Comparison of ENCODE assay signal across 8 cellular contexts in genomic region chr9:91162784-91163440, GRCh38.
DNase-seq lines count a peak whose midpoint lies in the region; ATAC-seq, FAIRE-seq and TF ChIP-seq lines count a peak whose summit lies in the region.
"Had no signal": no experiment of that assay in that cellular context is flagged by ENCODE, and none has a peak within 500 bp of the region (broad histone marks: within the 10 kb centered on the region; RNA-seq: fewer than 3 reads in every experiment).

No MANE protein-coding gene starts in this region.

- peaks cover 32% of the 10 kb centered on the region for H3K4me1 Mint-ChIP-seq in GM23338

- no peak for FAIRE-seq in HTR-8/SVneo (lab: Jason Lieb, UNC)

- H2AFZ ChIP-seq in GM23338: no peak overlapping the region

- no peaks in the 10 kb centered on the region for H3K9me3 Mint-ChIP-seq in GM23338

- H3K79me2 ChIP-seq in GM23338 (replicated peaks; ENCODE audit: insufficient read depth): no peaks in the 10 kb centered on the region

- no peak overlapping the region for H3K4me3 ChIP-seq in GM23338

- peaks cover 7% of the 10 kb centered on the region for H3K27me3 Mint-ChIP-seq in GM23338 (ENCODE audit: insufficient read depth, low read depth, poor library complexity)

- no peaks in the 10 kb centered on the region for H3K27me3 ChIP-seq in GM23338 (ENCODE audit: insufficient read depth)

- no peaks in the 10 kb centered on the region for H3K36me3 ChIP-seq in GM23338 (ENCODE audit: insufficient read depth)
- H3K36me3 ChIP-seq: neutrophil had no signal

- no peaks in the 10 kb centered on the region for H3K36me3 Mint-ChIP-seq in GM23338 (ENCODE audit: low read depth)

- no peak for TF ChIP-seq CTCF in GM23338 (conservative IDR thresholded peaks at IDR 0.05; ENCODE audit: low read depth in 2 of 2)

- DNase-seq in GM23338 (ENCODE audit: low spot score): no peak
- peak; percentile 92 for DNase-seq in MV-4-11 (lab: John Stamatoyannopoulos, UW)
- peak; percentile 81 for DNase-seq in medulla oblongata (ENCODE audit: extremely low spot score)
- DNase-seq in HTR-8/SVneo (ENCODE audit: insufficient read length, low spot score): no peak
- no peak for DNase-seq in iPS-NIHi7 (ENCODE audit: extremely low spot score)

- H3F3A ChIP-seq in GM23338 (replicated peaks; ENCODE audit: low read depth): no peaks in the 10 kb centered on the region

- no peak overlapping the region for H3K27ac ChIP-seq in GM23338 (ENCODE audit: low read depth)
- H3K27ac ChIP-seq in angular gyrus (ENCODE audit: low read depth, low read length): peak overlapping the region; percentile 65
- H3K27ac ChIP-seq: neutrophil had no signal

- peak overlapping the region; percentile 9; the same call in 1 of the 2 replicates for H3K27ac Mint-ChIP-seq in GM23338

- H3K4me3 Mint-ChIP-seq in GM23338: no peak overlapping the region

- no peaks in the 10 kb centered on the region for H3K9me2 ChIP-seq in GM23338 (ENCODE audit: insufficient read depth)

- no peaks in the 10 kb centered on the region for H4K20me1 ChIP-seq in GM23338 (replicated peaks; ENCODE audit: insufficient read depth)

- H3K4me2 ChIP-seq in GM23338: no peak overlapping the region

- H3K4me1 ChIP-seq in GM23338 (ENCODE audit: insufficient read depth): peaks cover 7% of the 10 kb centered on the region; the same call in 1 of the 2 replicates

- ATAC-seq in GM18508 (IDR thresholded peaks at IDR 0.05; ENCODE audit: insufficient read depth, unreplicated experiment) (peak; percentile 70), GM23338 (no peak)

TF ChIP-seq in GM23338, 12 proteins besides CTCF, POLR2A, EP300 and RAD21:
- TF ChIP-seq STAT1 (IDR thresholded peaks at IDR 0.05; ENCODE audit: unreplicated experiment): no peak
- TF ChIP-seq CREB1 (CRISPR knock-in tag; IDR thresholded peaks at IDR 0.05; ENCODE audit: low read depth): no peak
- TF ChIP-seq EZH2 (IDR thresholded peaks at IDR 0.05; ENCODE audit: low read depth, unreplicated experiment): no peak

Comparison
In these comparisons a context has a peak if more than half of its experiments do, and no peak if none do; other contexts are left out.
1. DNase-seq: peak in MV-4-11 (single experiment) and medulla oblongata (single experiment); none in GM23338 (single experiment), HTR-8/SVneo (single experiment) and iPS-NIHi7 (single experiment).